In the genomic region with DNA sequence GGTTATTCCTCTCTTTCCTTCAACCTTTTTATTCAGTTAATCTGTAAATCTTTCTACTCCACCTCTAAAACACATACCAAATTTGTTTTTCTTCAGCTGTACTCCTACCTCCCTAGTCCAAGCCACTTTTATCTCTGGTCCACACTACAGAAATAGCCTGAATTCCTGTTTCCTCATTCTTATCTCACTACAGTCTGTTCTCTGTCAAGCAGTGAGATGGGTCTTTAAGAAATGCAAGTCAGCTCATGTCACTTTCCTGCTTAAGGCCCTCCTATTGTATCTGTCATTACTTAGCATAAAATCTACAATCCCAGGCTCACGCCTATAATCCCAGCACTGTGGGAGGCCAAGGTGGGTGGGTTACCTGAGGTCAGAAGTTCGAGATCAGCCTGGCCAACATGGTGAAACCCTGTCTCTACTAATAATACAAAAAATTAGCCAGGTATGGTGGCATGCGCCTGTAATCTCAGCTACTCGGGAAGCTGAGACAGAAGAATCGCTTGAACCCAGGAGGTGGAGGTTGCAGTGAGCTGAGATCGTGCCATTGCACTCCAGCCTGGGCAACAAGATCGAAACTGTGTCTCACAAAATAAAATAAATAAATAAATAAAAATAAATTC, we compare ENCODE assay signal across 1 cellular context.
TF ChIP-seq lines count a peak whose summit lies in the region.

No MANE protein-coding gene starts in this region.

TF ChIP-seq in HepG2, 621 proteins besides CTCF, POLR2A, EP300 and RAD21:
- TF ChIP-seq RBFOX2 (IDR thresholded peaks at IDR 0.05; ENCODE audit: low read depth, low read length) = 0 out of 2 replicates have a peak, but pooled peaks have one; percentile 1
